ENCODE assay signal across 8 cellular contexts in genomic region chr17:75130632-75131277, GRCh38. TPM values are rescaled to one million over a fixed set of nuclear protein-coding genes. Genes with fewer than 3 reads are reported as not detected.
DNase-seq lines count a peak whose midpoint lies in the region; ATAC-seq, FAIRE-seq and TF ChIP-seq lines count a peak whose summit lies in the region.

No MANE protein-coding gene starts in this region.

- peak overlapping the region; percentile 87 for H3K27ac Mint-ChIP-seq in activated naive CD8-positive, alpha-beta T cell treated with anti-CD3 and anti-CD28 coated beads, Interleukin-2, amount 50 U/mL, for 24 hours

- FAIRE-seq in pancreas (lab: Jason Lieb, UNC), result no peak

- intact Hi-C loops in head of caudate nucleus (cut with DNase I), result no loop called here
- intact Hi-C loops in pancreas (cut with DNase I), result no loop called here

- H3K4me3 ChIP-seq in pancreas, result peak overlapping the region; percentile 43 to 98 (median 91)

- H3K9me3 Mint-ChIP-seq in activated naive CD8-positive, alpha-beta T cell treated with anti-CD3 and anti-CD28 coated beads, Interleukin-2, amount 50 U/mL, for 24 hours, result no peaks in the 10 kb centered on the region

- peaks cover 15% of the 10 kb centered on the region for H3K36me3 Mint-ChIP-seq in activated naive CD8-positive, alpha-beta T cell treated with anti-CD3 and anti-CD28 coated beads, Interleukin-2, amount 50 U/mL, for 24 hours (ENCODE audit: low read depth)

- no peaks in the 10 kb centered on the region for H3K36me3 ChIP-seq in pancreas

- DNase-seq in NCI-H1436 (lab: John Stamatoyannopoulos, UW) (peak; percentile 65), NCI-H1436 treated with DMSO at 0.1 percent for 48 hours (lab: John Stamatoyannopoulos, UW) (no peak), HT1080 (ENCODE audit: low read depth) (peak; percentile 85), RPMI7951 (ENCODE audit: low read depth) (peak; percentile 55), head of caudate nucleus (peak in 41 of 42 donors; percentile 34 to 80 (median 56)), pancreas (peak in 5 of 6 donors; percentile 34 to 70 (median 45)), CD1c-positive myeloid dendritic cell (ENCODE audit: extremely low spot score) (no peak)
- peak; percentile 57 for DNase-seq in activated naive CD8-positive, alpha-beta T cell treated with anti-CD3 and anti-CD28 coated beads, Interleukin-2, amount 50 U/mL, for 24 hours

- H3K9me3 ChIP-seq in pancreas, result no peaks in the 10 kb centered on the region

- H3K27me3 ChIP-seq in pancreas, result no peaks in the 10 kb centered on the region

- ATAC-seq in activated naive CD8-positive, alpha-beta T cell treated with anti-CD3 and anti-CD28 coated beads, Interleukin-2, amount 50 U/mL, for 24 hours, result peak; percentile 58
- peak; percentile 59 to 76 (median 74) for ATAC-seq in pancreas

- H3K4me3 Mint-ChIP-seq in activated naive CD8-positive, alpha-beta T cell treated with anti-CD3 and anti-CD28 coated beads, Interleukin-2, amount 50 U/mL, for 24 hours, result peak overlapping the region; percentile 85

- peaks cover 19% of the 10 kb centered on the region for H3K4me1 Mint-ChIP-seq in activated naive CD8-positive, alpha-beta T cell treated with anti-CD3 and anti-CD28 coated beads, Interleukin-2, amount 50 U/mL, for 24 hours

- 9 to 11% methylated on average over 29 of the region's 29 CpGs for WGBS in pancreas, 2 donors

- H3K27me3 Mint-ChIP-seq in activated naive CD8-positive, alpha-beta T cell treated with anti-CD3 and anti-CD28 coated beads, Interleukin-2, amount 50 U/mL, for 24 hours, result no peaks in the 10 kb centered on the region

- peaks cover 0 to 6% (median 0%) of the 10 kb centered on the region in 3 donors for H3K4me1 ChIP-seq in pancreas

- peak overlapping the region; percentile 75 to 83 (median 81) for H3K27ac ChIP-seq in pancreas

- TF ChIP-seq CTCF in pancreas (IDR thresholded peaks at IDR 0.05), result peak in 3 of 4 donors; percentile 8 to 22 (median 20)

RNA-seq across cellular contexts. Expression of gene NT5C, which starts 0.8 kb away (rescaled TPM):
- total RNA-seq in HT1080 (2014; rRNA removed; shearing (Covaris generic)), result 150 and 161 TPM in 2 replicates
- 136 and 141 TPM in 2 replicates for polyA plus RNA-seq in HT1080 (2015; cell fraction: cytosol; rRNA removed)
- 175 and 206 TPM in 2 replicates for polyA plus RNA-seq in HT1080 (2015; cell fraction: nucleus; rRNA removed)
- 78.1 and 78.9 TPM in 2 replicates for total RNA-seq in RPMI7951 (2014; rRNA removed; shearing (Covaris generic))
- total RNA-seq in pancreas, result 10 to 100 TPM; 14.4 to 32.3 (median 18.7) TPM
- 10 to 100 TPM; 62.5 to 76.3 TPM for polyA plus RNA-seq in pancreas

RNA-seq across cellular contexts. Expression of gene ARMC7, which starts 21.0 kb away (rescaled TPM):
- total RNA-seq in HT1080 (2014; rRNA removed; shearing (Covaris generic)), result 8.0 and 8.2 TPM in 2 replicates
- 7.0 and 8.9 TPM in 2 replicates for polyA plus RNA-seq in HT1080 (2015; cell fraction: cytosol; rRNA removed)
- polyA plus RNA-seq in HT1080 (2015; cell fraction: nucleus; rRNA removed), result 5.3 and 7.2 TPM in 2 replicates
- 3.7 and 4.3 TPM in 2 replicates for total RNA-seq in RPMI7951 (2014; rRNA removed; shearing (Covaris generic))
- total RNA-seq in pancreas, result 1 to 10 TPM; 2.3 to 7.4 (median 3.4) TPM
- polyA plus RNA-seq in pancreas, result 1 to 10 TPM; 5.7 to 6.3 TPM

RNA-seq across cellular contexts. Expression of gene JPT1, which starts 23.6 kb away (rescaled TPM):
- 260 and 308 TPM in 2 replicates for total RNA-seq in HT1080 (2014; rRNA removed; shearing (Covaris generic))
- polyA plus RNA-seq in HT1080 (2015; cell fraction: cytosol; rRNA removed), result 361 and 406 TPM in 2 replicates
- polyA plus RNA-seq in HT1080 (2015; cell fraction: nucleus; rRNA removed), result 163 and 164 TPM in 2 replicates
- 281 and 336 TPM in 2 replicates for total RNA-seq in RPMI7951 (2014; rRNA removed; shearing (Covaris generic))
- 10 to 100 TPM in 3 of 6 donors, 1 to 10 TPM in 3; 7.5 to 32.9 (median 11.9) TPM for total RNA-seq in pancreas
- polyA plus RNA-seq in pancreas, result 10 to 100 TPM; 21.8 to 33.1 TPM

RNA-seq across cellular contexts. Expression of gene SLC16A5, which starts 43.0 kb away (rescaled TPM):
- total RNA-seq in HT1080 (2014; rRNA removed; shearing (Covaris generic)), result not detected in 2 replicates
- not detected in 2 replicates for polyA plus RNA-seq in HT1080 (2015; cell fraction: cytosol; rRNA removed)
- 0.16 TPM in 1 of 2 replicates, not detected in the other for polyA plus RNA-seq in HT1080 (2015; cell fraction: nucleus; rRNA removed)
- 6.6 and 8.8 TPM in 2 replicates for total RNA-seq in RPMI7951 (2014; rRNA removed; shearing (Covaris generic))
- 1 to 10 TPM; 2.2 to 5.2 (median 4.0) TPM for total RNA-seq in pancreas
- 1 to 10 TPM; 7.8 to 8.8 TPM for polyA plus RNA-seq in pancreas

RNA-seq across cellular contexts. Expression of gene SUMO2, which starts 52.0 kb away (rescaled TPM):
- 314 and 319 TPM in 2 replicates for total RNA-seq in HT1080 (2014; rRNA removed; shearing (Covaris generic))
- polyA plus RNA-seq in HT1080 (2015; cell fraction: cytosol; rRNA removed), result 133 and 139 TPM in 2 replicates
- 60.2 and 60.6 TPM in 2 replicates for polyA plus RNA-seq in HT1080 (2015; cell fraction: nucleus; rRNA removed)
- total RNA-seq in RPMI7951 (2014; rRNA removed; shearing (Covaris generic)), result 128 and 141 TPM in 2 replicates
- total RNA-seq in pancreas, result 100 to 1,000 TPM; 102 to 178 (median 141) TPM
- 10 to 100 TPM; 38.1 to 62.6 TPM for polyA plus RNA-seq in pancreas

Comparison
In these comparisons a context has a peak if more than half of its experiments do, and no peak if none do; other contexts are left out.
1. DNase-seq: peak in NCI-H1436 (single experiment), HT1080 (single experiment), RPMI7951 (single experiment), activated naive CD8-positive, alpha-beta T cell treated with anti-CD3 and anti-CD28 coated beads, Interleukin-2, amount 50 U/mL, for 24 hours (single experiment), head of caudate nucleus (41 of 42) and pancreas (5 of 6); none in NCI-H1436 treated with DMSO at 0.1 percent for 48 hours (single experiment) and CD1c-positive myeloid dendritic cell (single experiment).